2 cellular contexts compared by ENCODE assay signal in the genomic region with DNA sequence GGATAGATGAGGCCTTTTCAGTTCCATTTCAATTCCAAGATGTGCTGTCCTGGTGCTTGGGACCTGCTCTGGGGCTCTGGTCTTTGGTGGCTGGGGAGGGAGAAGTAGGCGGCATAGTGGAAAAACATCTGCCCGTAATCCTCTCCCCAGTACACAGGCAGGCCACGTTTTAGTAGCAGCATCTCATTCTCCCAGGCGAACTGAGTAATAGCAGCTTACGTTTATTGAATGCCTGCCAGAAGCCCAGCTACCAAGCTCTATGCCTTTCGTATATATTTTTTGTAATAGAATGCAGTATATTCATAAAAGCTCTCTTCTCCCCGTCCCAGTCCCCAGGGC.
A peak's percentile ranks its signal among the peaks of the same experiment; 100 is the strongest.
TF ChIP-seq lines count a peak whose summit lies in the region.

No MANE protein-coding gene starts in this region.

TF ChIP-seq in IMR-90, 13 proteins besides CTCF, POLR2A, EP300 and RAD21:
- TF ChIP-seq NFE2L2 (IDR thresholded peaks at IDR 0.05; ENCODE audit: low read depth, low read length) (no peak), RCOR1 (IDR thresholded peaks at IDR 0.05; ENCODE audit: insufficient replicate concordance, low read length) (peak; percentile 11), RFX5 (IDR thresholded peaks at IDR 0.05; ENCODE audit: low read depth, low read length) (no peak), MAFK (IDR thresholded peaks at IDR 0.05; ENCODE audit: low read depth, low read length) (no peak), MXI1 (IDR thresholded peaks at IDR 0.05; ENCODE audit: borderline replicate concordance, low read depth, low read length) (no peak; the same call in 1 of the 2 replicates), MAZ (IDR thresholded peaks at IDR 0.05; ENCODE audit: borderline replicate concordance, low read depth, low read length) (0 out of 2 replicates have a peak, but pooled peaks have one; percentile 20), BHLHE40 (IDR thresholded peaks at IDR 0.05; ENCODE audit: low read depth, low read length) (no peak)
TF ChIP-seq in IMR-90: peak in this region for 2.

TF ChIP-seq in H1, 55 proteins besides CTCF, POLR2A, EP300 and RAD21:
- no peak for TF ChIP-seq RXRA (IDR thresholded peaks at IDR 0.05; ENCODE audit: insufficient read depth, low read depth, low read length)
- no peak for TF ChIP-seq JUN (IDR thresholded peaks at IDR 0.05; ENCODE audit: low read depth, low read length)
- TF ChIP-seq, protein P1, sequence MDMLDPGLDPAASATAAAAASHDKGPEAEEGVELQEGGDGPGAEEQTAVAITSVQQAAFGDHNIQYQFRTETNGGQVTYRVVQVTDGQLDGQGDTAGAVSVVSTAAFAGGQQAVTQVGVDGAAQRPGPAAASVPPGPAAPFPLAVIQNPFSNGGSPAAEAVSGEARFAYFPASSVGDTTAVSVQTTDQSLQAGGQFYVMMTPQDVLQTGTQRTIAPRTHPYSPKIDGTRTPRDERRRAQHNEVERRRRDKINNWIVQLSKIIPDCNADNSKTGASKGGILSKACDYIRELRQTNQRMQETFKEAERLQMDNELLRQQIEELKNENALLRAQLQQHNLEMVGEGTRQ (IDR thresholded peaks at IDR 0.05; ENCODE audit: low read length), result no peak
- TF ChIP-seq POU5F1 (IDR thresholded peaks at IDR 0.05; ENCODE audit: low read depth, low read length), result no peak
- TF ChIP-seq, protein P2, sequence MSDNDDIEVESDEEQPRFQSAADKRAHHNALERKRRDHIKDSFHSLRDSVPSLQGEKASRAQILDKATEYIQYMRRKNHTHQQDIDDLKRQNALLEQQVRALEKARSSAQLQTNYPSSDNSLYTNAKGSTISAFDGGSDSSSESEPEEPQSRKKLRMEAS (IDR thresholded peaks at IDR 0.05), result no peak
- TF ChIP-seq EGR1 (IDR thresholded peaks at IDR 0.05; ENCODE audit: borderline replicate concordance, low read depth, low read length), result no peak
- TF ChIP-seq, protein P3, sequence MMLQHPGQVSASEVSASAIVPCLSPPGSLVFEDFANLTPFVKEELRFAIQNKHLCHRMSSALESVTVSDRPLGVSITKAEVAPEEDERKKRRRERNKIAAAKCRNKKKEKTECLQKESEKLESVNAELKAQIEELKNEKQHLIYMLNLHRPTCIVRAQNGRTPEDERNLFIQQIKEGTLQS (IDR thresholded peaks at IDR 0.05; ENCODE audit: insufficient read depth, low read depth, low read length), result no peak
